ENCODE assay signal across 1 cellular context in the genomic region with DNA sequence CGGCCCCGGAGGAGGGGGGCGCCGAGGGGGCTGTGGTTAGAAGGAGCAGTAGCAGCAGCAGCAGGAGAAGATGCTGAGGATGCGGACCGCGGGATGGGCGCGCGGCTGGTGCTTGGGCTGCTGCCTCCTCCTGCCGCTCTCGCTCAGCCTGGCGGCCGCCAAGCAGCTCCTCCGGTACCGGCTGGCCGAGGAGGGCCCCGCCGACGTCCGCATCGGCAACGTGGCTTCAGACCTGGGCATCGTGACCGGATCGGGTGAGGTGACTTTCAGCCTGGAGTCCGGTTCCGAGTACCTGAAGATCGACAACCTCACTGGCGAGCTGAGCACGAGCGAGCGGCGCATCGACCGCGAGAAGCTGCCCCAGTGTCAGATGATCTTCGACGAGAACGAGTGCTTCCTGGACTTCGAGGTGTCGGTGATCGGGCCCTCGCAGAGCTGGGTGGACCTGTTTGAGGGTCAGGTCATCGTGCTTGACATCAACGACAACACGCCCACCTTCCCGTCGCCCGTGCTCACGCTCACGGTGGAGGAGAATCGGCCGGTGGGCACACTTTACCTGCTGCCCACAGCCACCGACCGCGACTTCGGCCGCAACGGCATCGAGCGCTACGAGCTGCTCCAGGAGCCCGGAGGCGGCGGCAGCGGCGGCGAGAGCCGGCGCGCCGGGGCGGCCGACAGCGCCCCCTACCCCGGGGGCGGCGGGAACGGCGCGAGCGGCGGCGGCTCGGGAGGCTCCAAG.
TF ChIP-seq lines count a peak whose summit lies in the region.

No MANE protein-coding gene starts in this region.

TF ChIP-seq in H1, 55 proteins besides CTCF, POLR2A, EP300 and RAD21 (continued from another document):
- TF ChIP-seq, protein P1, sequence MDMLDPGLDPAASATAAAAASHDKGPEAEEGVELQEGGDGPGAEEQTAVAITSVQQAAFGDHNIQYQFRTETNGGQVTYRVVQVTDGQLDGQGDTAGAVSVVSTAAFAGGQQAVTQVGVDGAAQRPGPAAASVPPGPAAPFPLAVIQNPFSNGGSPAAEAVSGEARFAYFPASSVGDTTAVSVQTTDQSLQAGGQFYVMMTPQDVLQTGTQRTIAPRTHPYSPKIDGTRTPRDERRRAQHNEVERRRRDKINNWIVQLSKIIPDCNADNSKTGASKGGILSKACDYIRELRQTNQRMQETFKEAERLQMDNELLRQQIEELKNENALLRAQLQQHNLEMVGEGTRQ (IDR thresholded peaks at IDR 0.05; ENCODE audit: low read length), result no peak
- TF ChIP-seq, protein P2, sequence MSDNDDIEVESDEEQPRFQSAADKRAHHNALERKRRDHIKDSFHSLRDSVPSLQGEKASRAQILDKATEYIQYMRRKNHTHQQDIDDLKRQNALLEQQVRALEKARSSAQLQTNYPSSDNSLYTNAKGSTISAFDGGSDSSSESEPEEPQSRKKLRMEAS (IDR thresholded peaks at IDR 0.05), result peak; percentile 63
- TF ChIP-seq SP2 (IDR thresholded peaks at IDR 0.05; ENCODE audit: low read length) (no peak), CTBP2 (IDR thresholded peaks at IDR 0.05; ENCODE audit: borderline replicate concordance, insufficient read depth, insufficient read length, low read length) (peak; percentile 5), RBBP5 (IDR thresholded peaks at IDR 0.05; ENCODE audit: borderline replicate concordance, low read depth, low read length) (peak; percentile 75; the same call in 1 of the 2 replicates), SIN3A (conservative IDR thresholded peaks at IDR 0.05 in 1 of 2, IDR thresholded peaks at IDR 0.05 in 1 of 2; ENCODE audit: low read depth in 1 of 2, low read length in 2 of 2) (0 out of 4 replicates have a peak, but pooled peaks of 1 of the 2 experiments have one; percentile 2), PHF8 (conservative IDR thresholded peaks at IDR 0.05; ENCODE audit: low read depth, low read length) (no peak), BACH1 (IDR thresholded peaks at IDR 0.05; ENCODE audit: low read length) (no peak), BCL11A (IDR thresholded peaks at IDR 0.05; ENCODE audit: low read depth in 2 of 2, low read length in 2 of 2) (no peak), EZH2 (IDR thresholded peaks at IDR 0.05; ENCODE audit: low read depth, low read length, severe bottlenecking) (peak; percentile 5), KDM4A (IDR thresholded peaks at IDR 0.05; ENCODE audit: low read depth, low read length, severe bottlenecking) (peak; percentile 78)
